In the genomic region with DNA sequence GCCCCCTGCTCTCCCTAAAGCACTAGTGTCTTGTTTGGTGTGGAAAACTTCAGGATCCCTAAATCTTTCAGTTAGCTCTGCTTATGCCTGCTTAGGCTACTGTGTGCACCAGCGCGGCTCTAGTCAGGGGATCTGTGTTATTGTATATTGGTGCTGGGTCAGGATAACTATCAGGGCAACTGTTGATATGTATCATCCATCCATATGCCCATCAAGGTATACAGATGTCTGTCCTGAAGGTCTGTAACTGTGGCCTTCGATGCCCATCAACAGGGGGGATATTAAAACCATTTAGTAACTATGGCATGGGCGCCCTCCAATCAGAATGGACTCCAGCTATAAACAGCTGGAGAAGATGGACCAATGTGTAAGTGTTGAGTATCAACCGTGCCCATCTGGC, we compare ENCODE assay signal across 1 cellular context.
TF ChIP-seq lines count a peak whose summit lies in the region.

No MANE protein-coding gene starts in this region.

TF ChIP-seq in SK-N-SH, 30 proteins besides CTCF, POLR2A, EP300 and RAD21 (continued from another document):
- TF ChIP-seq, protein P1, sequence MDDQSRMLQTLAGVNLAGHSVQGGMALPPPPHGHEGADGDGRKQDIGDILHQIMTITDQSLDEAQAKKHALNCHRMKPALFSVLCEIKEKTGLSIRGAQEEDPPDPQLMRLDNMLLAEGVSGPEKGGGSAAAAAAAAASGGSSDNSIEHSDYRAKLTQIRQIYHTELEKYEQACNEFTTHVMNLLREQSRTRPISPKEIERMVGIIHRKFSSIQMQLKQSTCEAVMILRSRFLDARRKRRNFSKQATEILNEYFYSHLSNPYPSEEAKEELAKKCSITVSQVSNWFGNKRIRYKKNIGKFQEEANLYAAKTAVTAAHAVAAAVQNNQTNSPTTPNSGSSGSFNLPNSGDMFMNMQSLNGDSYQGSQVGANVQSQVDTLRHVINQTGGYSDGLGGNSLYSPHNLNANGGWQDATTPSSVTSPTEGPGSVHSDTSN (IDR thresholded peaks at IDR 0.05), result no peak
- TF ChIP-seq, protein P2, sequence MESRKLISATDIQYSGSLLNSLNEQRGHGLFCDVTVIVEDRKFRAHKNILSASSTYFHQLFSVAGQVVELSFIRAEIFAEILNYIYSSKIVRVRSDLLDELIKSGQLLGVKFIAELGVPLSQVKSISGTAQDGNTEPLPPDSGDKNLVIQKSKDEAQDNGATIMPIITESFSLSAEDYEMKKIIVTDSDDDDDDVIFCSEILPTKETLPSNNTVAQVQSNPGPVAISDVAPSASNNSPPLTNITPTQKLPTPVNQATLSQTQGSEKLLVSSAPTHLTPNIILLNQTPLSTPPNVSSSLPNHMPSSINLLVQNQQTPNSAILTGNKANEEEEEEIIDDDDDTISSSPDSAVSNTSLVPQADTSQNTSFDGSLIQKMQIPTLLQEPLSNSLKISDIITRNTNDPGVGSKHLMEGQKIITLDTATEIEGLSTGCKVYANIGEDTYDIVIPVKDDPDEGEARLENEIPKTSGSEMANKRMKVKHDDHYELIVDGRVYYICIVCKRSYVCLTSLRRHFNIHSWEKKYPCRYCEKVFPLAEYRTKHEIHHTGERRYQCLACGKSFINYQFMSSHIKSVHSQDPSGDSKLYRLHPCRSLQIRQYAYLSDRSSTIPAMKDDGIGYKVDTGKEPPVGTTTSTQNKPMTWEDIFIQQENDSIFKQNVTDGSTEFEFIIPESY (IDR thresholded peaks at IDR 0.05; ENCODE audit: borderline replicate concordance, low read depth), result no peak
- TF ChIP-seq ELF1 (IDR thresholded peaks at IDR 0.05) (no peak), FOXM1 (IDR thresholded peaks at IDR 0.05; ENCODE audit: low read depth) (no peak), TCF12 (IDR thresholded peaks at IDR 0.05) (no peak), SMC3 (IDR thresholded peaks at IDR 0.05; ENCODE audit: low read depth, low read length) (no peak), MXI1 (IDR thresholded peaks at IDR 0.05; ENCODE audit: low read depth, low read length) (no peak), GATA2 (CRISPR knock-in tag; IDR thresholded peaks at IDR 0.05) (peak; percentile 85), NRF1 (IDR thresholded peaks at IDR 0.05; ENCODE audit: low read depth, low read length) (no peak), NFIC (IDR thresholded peaks at IDR 0.05; ENCODE audit: borderline replicate concordance) (no peak), TEAD4 (IDR thresholded peaks at IDR 0.05; ENCODE audit: borderline replicate concordance, insufficient read depth) (no peak), YY1 (IDR thresholded peaks at IDR 0.05; ENCODE audit: low read depth) (no peak), SIN3A (IDR thresholded peaks at IDR 0.05; ENCODE audit: borderline replicate concordance, low read depth, low read length) (no peak), RFX5 (IDR thresholded peaks at IDR 0.05; ENCODE audit: low read length) (no peak)
- TF ChIP-seq, protein P3, sequence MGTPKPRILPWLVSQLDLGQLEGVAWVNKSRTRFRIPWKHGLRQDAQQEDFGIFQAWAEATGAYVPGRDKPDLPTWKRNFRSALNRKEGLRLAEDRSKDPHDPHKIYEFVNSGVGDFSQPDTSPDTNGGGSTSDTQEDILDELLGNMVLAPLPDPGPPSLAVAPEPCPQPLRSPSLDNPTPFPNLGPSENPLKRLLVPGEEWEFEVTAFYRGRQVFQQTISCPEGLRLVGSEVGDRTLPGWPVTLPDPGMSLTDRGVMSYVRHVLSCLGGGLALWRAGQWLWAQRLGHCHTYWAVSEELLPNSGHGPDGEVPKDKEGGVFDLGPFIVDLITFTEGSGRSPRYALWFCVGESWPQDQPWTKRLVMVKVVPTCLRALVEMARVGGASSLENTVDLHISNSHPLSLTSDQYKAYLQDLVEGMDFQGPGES (IDR thresholded peaks at IDR 0.05; ENCODE audit: low read depth, low read length), result no peak
- TF ChIP-seq, protein P4, sequence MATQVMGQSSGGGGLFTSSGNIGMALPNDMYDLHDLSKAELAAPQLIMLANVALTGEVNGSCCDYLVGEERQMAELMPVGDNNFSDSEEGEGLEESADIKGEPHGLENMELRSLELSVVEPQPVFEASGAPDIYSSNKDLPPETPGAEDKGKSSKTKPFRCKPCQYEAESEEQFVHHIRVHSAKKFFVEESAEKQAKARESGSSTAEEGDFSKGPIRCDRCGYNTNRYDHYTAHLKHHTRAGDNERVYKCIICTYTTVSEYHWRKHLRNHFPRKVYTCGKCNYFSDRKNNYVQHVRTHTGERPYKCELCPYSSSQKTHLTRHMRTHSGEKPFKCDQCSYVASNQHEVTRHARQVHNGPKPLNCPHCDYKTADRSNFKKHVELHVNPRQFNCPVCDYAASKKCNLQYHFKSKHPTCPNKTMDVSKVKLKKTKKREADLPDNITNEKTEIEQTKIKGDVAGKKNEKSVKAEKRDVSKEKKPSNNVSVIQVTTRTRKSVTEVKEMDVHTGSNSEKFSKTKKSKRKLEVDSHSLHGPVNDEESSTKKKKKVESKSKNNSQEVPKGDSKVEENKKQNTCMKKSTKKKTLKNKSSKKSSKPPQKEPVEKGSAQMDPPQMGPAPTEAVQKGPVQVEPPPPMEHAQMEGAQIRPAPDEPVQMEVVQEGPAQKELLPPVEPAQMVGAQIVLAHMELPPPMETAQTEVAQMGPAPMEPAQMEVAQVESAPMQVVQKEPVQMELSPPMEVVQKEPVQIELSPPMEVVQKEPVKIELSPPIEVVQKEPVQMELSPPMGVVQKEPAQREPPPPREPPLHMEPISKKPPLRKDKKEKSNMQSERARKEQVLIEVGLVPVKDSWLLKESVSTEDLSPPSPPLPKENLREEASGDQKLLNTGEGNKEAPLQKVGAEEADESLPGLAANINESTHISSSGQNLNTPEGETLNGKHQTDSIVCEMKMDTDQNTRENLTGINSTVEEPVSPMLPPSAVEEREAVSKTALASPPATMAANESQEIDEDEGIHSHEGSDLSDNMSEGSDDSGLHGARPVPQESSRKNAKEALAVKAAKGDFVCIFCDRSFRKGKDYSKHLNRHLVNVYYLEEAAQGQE (IDR thresholded peaks at IDR 0.05; ENCODE audit: low read depth, low read length), result no peak
- TF ChIP-seq, protein P5, sequence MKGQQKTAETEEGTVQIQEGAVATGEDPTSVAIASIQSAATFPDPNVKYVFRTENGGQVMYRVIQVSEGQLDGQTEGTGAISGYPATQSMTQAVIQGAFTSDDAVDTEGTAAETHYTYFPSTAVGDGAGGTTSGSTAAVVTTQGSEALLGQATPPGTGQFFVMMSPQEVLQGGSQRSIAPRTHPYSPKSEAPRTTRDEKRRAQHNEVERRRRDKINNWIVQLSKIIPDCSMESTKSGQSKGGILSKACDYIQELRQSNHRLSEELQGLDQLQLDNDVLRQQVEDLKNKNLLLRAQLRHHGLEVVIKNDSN (IDR thresholded peaks at IDR 0.05; ENCODE audit: borderline replicate concordance, low read depth), result no peak
